24 cellular contexts compared by ENCODE assay signal in genomic region chr20:17863209-17863576, GRCh38.
"Had no signal": no experiment of that assay in that cellular context is flagged by ENCODE, and none has a peak within 500 bp of the region (broad histone marks: within the 10 kb centered on the region; RNA-seq: fewer than 3 reads in every experiment).

No MANE protein-coding gene starts in this region.

- H3K9me3 ChIP-seq: mucosa of descending colon, ovary, prostate gland, spleen, thoracic aorta, uterus had no signal

- H3K27ac ChIP-seq: coronary artery, ovary, prostate gland, spleen, thoracic aorta, uterus had no signal

- H3K36me3 ChIP-seq: ovary, prostate gland, spleen, thoracic aorta, uterus had no signal

- DNase-seq: effector CD4-positive, alpha-beta T cell; endodermal cell; erythroblast; foreskin melanocyte; head of caudate nucleus; hippocampal formation; kidney glomerular epithelial cell; mammary epithelial cell; natural killer cell; nucleus accumbens; stimulated activated CD4-positive, alpha-beta T cell treated with anti-CD3 and anti-CD28 coated beads, Interleukin-15, amount 100 ng/mL, for 24 hours; stimulated activated CD4-positive, alpha-beta T cell treated with anti-CD3 and anti-CD28 coated beads, Interleukin-1b, Interleukin-23, amount 100 ng/mL, for 48 hours; stimulated activated CD4-positive, alpha-beta T cell treated with anti-CD3 and anti-CD28 coated beads, Interleukin-4, amount 100 ng/mL, for 24 hours; stimulated activated naive B cell treated with anti-CD40 and anti-IgM and Interleukin-4, amounts not matched to agents 10 μg/mL and 1 μg/mL and 100 μg/mL, for 72 hours; stimulated activated naive CD8-positive, alpha-beta T cell treated with anti-CD3 and anti-CD28 coated beads, Interleukin-15, amount 100 ng/mL, for 72 hours had no signal

- H3K27me3 ChIP-seq: ovary, spleen, uterus had no signal

- ATAC-seq: natural killer cell; stimulated activated naive B cell treated with anti-CD40 and anti-IgM and Interleukin-4, amounts not matched to agents 10 μg/mL and 1 μg/mL and 100 μg/mL, for 72 hours; stimulated activated naive CD8-positive, alpha-beta T cell treated with anti-CD3 and anti-CD28 coated beads, Interleukin-15, amount 100 ng/mL, for 72 hours had no signal

- H3K4me3 ChIP-seq: coronary artery, mucosa of descending colon, ovary, prostate gland, spleen, thoracic aorta, uterus had no signal

- H3K4me1 ChIP-seq: uterus had no signal

- FAIRE-seq: endothelial cell of umbilical vein, islet of Langerhans had no signal
